ENCODE assay signal across 8 cellular contexts in the genomic region with DNA sequence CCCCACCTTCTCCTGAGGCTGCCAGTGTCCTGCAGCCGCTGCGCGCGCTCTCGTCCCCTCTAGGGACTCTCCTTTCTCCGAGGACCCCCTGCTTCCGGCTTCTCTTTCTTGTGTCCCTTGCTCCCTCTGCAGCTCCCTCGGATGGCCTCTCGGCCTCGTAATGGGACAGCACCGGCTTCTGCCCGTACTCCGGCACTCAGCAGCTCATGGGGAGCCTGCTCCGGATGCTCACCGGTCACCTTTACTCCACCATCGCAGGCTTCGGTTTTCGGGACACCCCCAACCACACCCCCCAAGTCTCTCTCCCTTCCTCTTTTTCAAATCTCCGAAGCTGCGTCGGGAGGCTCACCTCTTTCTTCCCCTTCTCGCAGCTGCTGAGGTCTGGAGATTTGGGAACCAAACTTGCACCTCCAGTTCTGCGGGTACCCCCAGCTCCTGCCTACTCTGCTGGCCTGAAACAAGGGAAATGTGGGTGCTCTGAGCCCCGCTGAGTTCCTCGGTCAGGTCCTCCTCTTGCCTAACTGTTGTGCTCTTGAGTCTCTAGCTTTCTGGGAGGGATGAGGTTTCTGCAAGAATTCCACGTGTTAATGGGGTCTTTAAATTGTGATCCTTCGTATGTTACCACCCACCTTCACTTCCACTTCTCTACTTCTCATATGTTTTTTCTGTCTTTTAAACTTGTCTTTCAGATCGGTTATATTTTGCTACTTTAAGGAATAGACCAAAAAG. TPM values are rescaled to one million over a fixed set of nuclear protein-coding genes. Genes with fewer than 3 reads are reported as not detected.
DNase-seq lines count a peak whose midpoint lies in the region; ATAC-seq, FAIRE-seq and TF ChIP-seq lines count a peak whose summit lies in the region.

No MANE protein-coding gene starts in this region.

- TF ChIP-seq RAD21 in K562 (CRISPR knock-in tag; conservative IDR thresholded peaks at IDR 0.05 in 1 of 2, IDR thresholded peaks at IDR 0.05 in 1 of 2): no peak

- no peak for FAIRE-seq in K562 (lab: Jason Lieb, UNC)

- H3K79me2 ChIP-seq in K562 (ENCODE audit: control insufficient read depth, insufficient read depth, low read length): peaks cover 60% of the 10 kb centered on the region

- H3K4me2 ChIP-seq in K562 (ENCODE audit: insufficient read depth, low read length): peak overlapping the region; percentile 97

- POLR2A ChIA-PET in K562 (lab: Yijun Ruan, JAX): interaction anchor here (0.6 to 5.2 kb wide), 10 partner anchors 10 to 807 kb away, joined by 3 to 136 read pairs (median 4); a partner anchor contains a TSS

- H3K9ac ChIP-seq in K562 (ENCODE audit: insufficient read depth in 1 of 2, low read depth in 2 of 2, low read length in 2 of 2) (peak overlapping the region; percentile 64 to 95), iPS-20b (ENCODE audit: low read depth, low read length) (peak overlapping the region; percentile 90)

- no peak for TF ChIP-seq POLR2A in K562 (conservative IDR thresholded peaks at IDR 0.05)

- 1% methylated on average over 28 of the region's 28 CpGs for WGBS in K562 (ENCODE audit: insufficient coverage, low coverage, missing lambda C conversion rate)

- intact Hi-C loops in K562 (cut with micrococcal nuclease): loop anchor here (5.0 to 10.0 kb wide), 4 partner anchors 86 to 586 kb away; a partner anchor contains a TSS

- no peaks in the 10 kb centered on the region for H3K27me3 ChIP-seq in K562 (ENCODE audit: control insufficient read depth in 2 of 2, insufficient read depth in 2 of 2, low read length in 2 of 2)
- H3K27me3 ChIP-seq in iPS-20b (ENCODE audit: insufficient read depth, low read length): no peaks in the 10 kb centered on the region

- in situ Hi-C loops in K562 (cut with MboI): no loop called here

- peak overlapping the region; percentile 95 for H3K4me3 ChIP-seq in AG09309 (ENCODE audit: control insufficient read depth, low read depth, low read length)
- H3K4me3 ChIP-seq in K562: peak overlapping the region; percentile 91
- peak overlapping the region; percentile 83 for H3K4me3 ChIP-seq in iPS-20b (ENCODE audit: low read length)

- TF ChIP-seq CTCF in AG09309 (IDR thresholded peaks at IDR 0.05; ENCODE audit: control insufficient read depth, insufficient read depth, low read depth, low read length, missing control alignments): no peak
- no peak; a peak in 1 of 6 replicates for TF ChIP-seq CTCF in K562 (IDR thresholded peaks at IDR 0.05 in 2 of 3, conservative IDR thresholded peaks at IDR 0.05 in 1 of 3; ENCODE audit: insufficient read depth in 2 of 3, low read depth in 1 of 3, low read length in 3 of 3)

- H3K36me3 ChIP-seq in K562 (ENCODE audit: control insufficient read depth, insufficient read depth, low read length) (peaks cover 29% of the 10 kb centered on the region; the same call in 2 of the 3 replicates), iPS-20b (ENCODE audit: insufficient read depth, low read depth, low read length) (peaks cover 8% of the 10 kb centered on the region; the same call in 1 of the 2 replicates)

- no peaks in the 10 kb centered on the region for H3K9me3 ChIP-seq in K562 (replicated peaks; ENCODE audit: control insufficient read depth, insufficient read depth, low read depth, low read length)
- H3K9me3 ChIP-seq in iPS-20b (ENCODE audit: insufficient read depth, low read depth, low read length): no peaks in the 10 kb centered on the region

- ATAC-seq in GM19025 (IDR thresholded peaks at IDR 0.05; ENCODE audit: low read depth, unreplicated experiment) (peak; percentile 16), HG03439 (IDR thresholded peaks at IDR 0.05; ENCODE audit: unreplicated experiment) (peak; percentile 26), SK-N-SH treated with all-trans-retinoic acid at 6 μM for 48 hours (peak; percentile 2), K562 (peak; percentile 30)

- no peaks in the 10 kb centered on the region for H3K9me1 ChIP-seq in K562 (ENCODE audit: control insufficient read depth, insufficient read depth, low read length)

- H2AFZ ChIP-seq in K562 (ENCODE audit: low read depth, low read length): peak overlapping the region; percentile 82

- DNase-seq in AG09309 (ENCODE audit: low read depth): no peak
- peak in 3 of 4 experiments; percentile 41 to 48 (median 43) for DNase-seq in K562 (ENCODE audit: extremely low read depth in 1 of 4, low spot score in 3 of 4)
- DNase-seq in stimulated activated CD4-positive, alpha-beta T cell treated with anti-CD3 and anti-CD28 coated beads, Interleukin-1b, Interleukin-23, amount 100 ng/mL, for 24 hours (ENCODE audit: low read depth in 4 of 4, low spot score in 1 of 4): peak in 3 of 4 experiments; percentile 7 to 14 (median 10)
- DNase-seq in cerebellar nuclear complex (lab: John Stamatoyannopoulos, UW): no peak

- no peaks in the 10 kb centered on the region; the same call in 1 of the 2 replicates for H4K20me1 ChIP-seq in K562 (replicated peaks; ENCODE audit: control insufficient read depth, insufficient read depth, low read length)

- H3K4me1 ChIP-seq in K562 (replicated peaks in 1 of 2; ENCODE audit: control insufficient read depth in 2 of 2, insufficient read depth in 2 of 2, low read length in 2 of 2) (peaks cover 21 to 37% of the 10 kb centered on the region in 2 experiments), iPS-20b (ENCODE audit: insufficient read depth, low read length) (peaks cover 15% of the 10 kb centered on the region)

- TF ChIP-seq EP300 in K562 (IDR thresholded peaks at IDR 0.05; ENCODE audit: low read length): no peak

- CTCF ChIA-PET in K562 (lab: Yijun Ruan, JAX; ENCODE audit: low intra/inter-chr PET ratio): no interaction called here

- peak overlapping the region; percentile 98 for H3K27ac ChIP-seq in K562 (ENCODE audit: extremely low read depth, low read depth, low read length)
- H3K27ac ChIP-seq in iPS-20b (ENCODE audit: low read length): no peak overlapping the region

- no TSS peak for BruUV-seq in K562 (replicated peaks; lab: Mats Ljungman, UMichigan)

TF ChIP-seq in SK-N-SH treated with all-trans-retinoic acid at 6 μM for 48 hours, 23 proteins besides CTCF, POLR2A, EP300 and RAD21 (continues in another document):
- TF ChIP-seq SNAI2 (CRISPR knock-in tag; IDR thresholded peaks at IDR 0.05) (no peak), BACH2 (CRISPR knock-in tag; IDR thresholded peaks at IDR 0.05; ENCODE audit: borderline replicate concordance) (no peak), ARNTL (CRISPR knock-in tag; IDR thresholded peaks at IDR 0.05; ENCODE audit: borderline replicate concordance, low read depth) (no peak)
- TF ChIP-seq, protein P1, sequence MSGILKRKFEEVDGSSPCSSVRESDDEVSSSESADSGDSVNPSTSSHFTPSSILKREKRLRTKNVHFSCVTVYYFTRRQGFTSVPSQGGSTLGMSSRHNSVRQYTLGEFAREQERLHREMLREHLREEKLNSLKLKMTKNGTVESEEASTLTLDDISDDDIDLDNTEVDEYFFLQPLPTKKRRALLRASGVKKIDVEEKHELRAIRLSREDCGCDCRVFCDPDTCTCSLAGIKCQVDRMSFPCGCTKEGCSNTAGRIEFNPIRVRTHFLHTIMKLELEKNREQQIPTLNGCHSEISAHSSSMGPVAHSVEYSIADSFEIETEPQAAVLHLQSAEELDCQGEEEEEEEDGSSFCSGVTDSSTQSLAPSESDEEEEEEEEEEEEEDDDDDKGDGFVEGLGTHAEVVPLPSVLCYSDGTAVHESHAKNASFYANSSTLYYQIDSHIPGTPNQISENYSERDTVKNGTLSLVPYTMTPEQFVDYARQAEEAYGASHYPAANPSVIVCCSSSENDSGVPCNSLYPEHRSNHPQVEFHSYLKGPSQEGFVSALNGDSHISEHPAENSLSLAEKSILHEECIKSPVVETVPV (CRISPR knock-in tag; IDR thresholded peaks at IDR 0.05): no peak

TF ChIP-seq in K562, 482 proteins besides CTCF, POLR2A, EP300 and RAD21 (continues in another document):
- TF ChIP-seq ZFX (CRISPR knock-in tag; IDR thresholded peaks at IDR 0.05): no peak
- no peak for TF ChIP-seq ZNF589 (CRISPR knock-in tag; IDR thresholded peaks at IDR 0.05; ENCODE audit: low read depth)
- no peak for TF ChIP-seq KAT2B (IDR thresholded peaks at IDR 0.05; ENCODE audit: low read depth, low read length)
- TF ChIP-seq, protein P2, sequence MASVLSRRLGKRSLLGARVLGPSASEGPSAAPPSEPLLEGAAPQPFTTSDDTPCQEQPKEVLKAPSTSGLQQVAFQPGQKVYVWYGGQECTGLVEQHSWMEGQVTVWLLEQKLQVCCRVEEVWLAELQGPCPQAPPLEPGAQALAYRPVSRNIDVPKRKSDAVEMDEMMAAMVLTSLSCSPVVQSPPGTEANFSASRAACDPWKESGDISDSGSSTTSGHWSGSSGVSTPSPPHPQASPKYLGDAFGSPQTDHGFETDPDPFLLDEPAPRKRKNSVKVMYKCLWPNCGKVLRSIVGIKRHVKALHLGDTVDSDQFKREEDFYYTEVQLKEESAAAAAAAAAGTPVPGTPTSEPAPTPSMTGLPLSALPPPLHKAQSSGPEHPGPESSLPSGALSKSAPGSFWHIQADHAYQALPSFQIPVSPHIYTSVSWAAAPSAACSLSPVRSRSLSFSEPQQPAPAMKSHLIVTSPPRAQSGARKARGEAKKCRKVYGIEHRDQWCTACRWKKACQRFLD (CRISPR knock-in tag; IDR thresholded peaks at IDR 0.05): no peak
- TF ChIP-seq NCOA4 (IDR thresholded peaks at IDR 0.05; ENCODE audit: partially characterized antibody): no peak
- no peak for TF ChIP-seq TAF1 (IDR thresholded peaks at IDR 0.05; ENCODE audit: control insufficient read depth, extremely low read depth, insufficient read depth, low read length, severe bottlenecking)
- TF ChIP-seq NEUROD1 (IDR thresholded peaks at IDR 0.05; ENCODE audit: borderline replicate concordance, low read depth, low read length, partially characterized antibody): no peak

RNA-seq across cellular contexts. Expression of a gene that starts 0.9 kb away (rescaled TPM):
- total RNA-seq in K562 (2011; cell fraction: chromatin; rRNA removed; ENCODE audit: low replicate concordance): 151 and 280 TPM in 2 replicates
- total RNA-seq in K562 (2011; cell fraction: nucleolus; rRNA removed): 66.0 and 81.3 TPM in 2 replicates
- 113 TPM in 2 replicates for total RNA-seq in K562 (2011; cell fraction: nucleoplasm; rRNA removed)
- total RNA-seq in K562 (2014; rRNA removed) (20.7 and 23.6 TPM in 2 replicates), K562 (2014; rRNA removed; fragmentation: Illumina TruSeq; extraction: Trizol) (50.9 and 56.3 TPM in 2 replicates), K562 (2015; rRNA removed; fragmentation: Illumina TruSeq; extraction: Trizol) (38.7 and 42.7 TPM in 2 replicates), K562 (2021) (28.4 and 30.9 TPM in 2 replicates)
- polyA plus RNA-seq in K562 (2011; rRNA removed) (32.6 and 45.2 TPM in 2 replicates), K562 (2014; fragmentation: Illumina TruSeq; extraction: Trizol) (58.3 and 74.3 TPM in 2 replicates), K562 (2014; fragmentation: Nextera tagmentation; extraction: Ambion mirVana) (10 to 100 TPM; 17.0 to 33.4 TPM), K562 (2014; rRNA removed) (24.5 and 25.7 TPM in 2 replicates)
- polyA plus RNA-seq in K562 (2011; cell fraction: cytosol; rRNA removed): 16.2 and 20.7 TPM in 2 replicates
- polyA plus RNA-seq in K562 (2011; cell fraction: nucleus; rRNA removed): 39.5 and 41.7 TPM in 2 replicates
- 15.2 and 28.1 TPM in 2 replicates for polyA plus RNA-seq in K562 (2012)
- 87.6 and 93.7 TPM in 2 replicates for polyA minus RNA-seq in K562 (2011; rRNA and poly(A)+ RNA removed)
- 21.4 and 28.6 TPM in 2 replicates for polyA minus RNA-seq in K562 (2011; cell fraction: cytosol; rRNA and poly(A)+ RNA removed)
- polyA minus RNA-seq in K562 (2011; cell fraction: nucleus; rRNA and poly(A)+ RNA removed): 96.7 and 136 TPM in 2 replicates

Comparison
In these comparisons a context has a peak if more than half of its experiments do, and no peak if none do; other contexts are left out.
1. DNase-seq: peak in K562 (3 of 4) and stimulated activated CD4-positive, alpha-beta T cell treated with anti-CD3 and anti-CD28 coated beads, Interleukin-1b, Interleukin-23, amount 100 ng/mL, for 24 hours (3 of 4); none in AG09309 (single experiment) and cerebellar nuclear complex (0 of 2).
2. Peak in every context shown above with its lines, with median percentiles within 50 percentile points of each other: H3K4me3 ChIP-seq and ATAC-seq.